ENCODE assay signal across 27 cellular contexts in the genomic region with DNA sequence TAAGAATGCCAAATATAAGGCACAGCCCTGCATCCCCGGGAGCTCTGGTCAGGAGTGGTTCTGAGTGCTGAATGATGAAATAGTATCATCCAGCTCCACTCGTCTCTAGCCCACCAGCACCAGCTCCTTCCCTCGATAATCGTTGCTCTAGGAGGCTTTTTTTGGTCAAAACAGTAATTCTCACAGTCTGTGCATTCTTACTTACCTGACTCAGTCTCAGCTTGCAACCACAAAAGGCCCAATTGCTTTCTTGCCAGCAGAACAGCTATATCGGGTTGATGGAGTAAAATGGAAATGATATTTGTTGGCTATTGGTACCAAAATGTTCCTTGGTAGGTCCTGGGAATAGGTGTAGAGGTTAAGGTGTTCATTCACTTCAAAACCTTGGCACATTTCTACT.
"Had no signal": no experiment of that assay in that cellular context is flagged by ENCODE, and none has a peak within 500 bp of the region (broad histone marks: within the 10 kb centered on the region; RNA-seq: fewer than 3 reads in every experiment).

No MANE protein-coding gene starts in this region.

- FAIRE-seq: islet of Langerhans, kidney, pancreas, small intestine had no signal

- H3K27ac ChIP-seq: left ventricle myocardium inferior, pancreas, prostate gland, sigmoid colon, tibial nerve, uterus had no signal

- H3K27ac Mint-ChIP-seq: immature natural killer cell; nephron; stimulated activated effector memory CD8-positive, alpha-beta T cell treated with anti-CD3 and anti-CD28 coated beads, Interleukin-12 subunit alpha, Interleukin-12 subunit beta, amount 100 ng/mL, for 72 hours; stimulated activated naive CD8-positive, alpha-beta T cell treated with anti-CD3 and anti-CD28 coated beads, Interleukin-15, Interleukin-2, amounts not matched to agents 100 ng/mL and 50 ng/mL, for 24 hours; type B pancreatic cell had no signal

- ATAC-seq: mucosa of descending colon; naive thymus-derived CD4-positive, alpha-beta T cell; pancreas; right cardiac atrium; stimulated activated effector memory CD8-positive, alpha-beta T cell treated with anti-CD3 and anti-CD28 coated beads, Interleukin-12 subunit alpha, Interleukin-12 subunit beta, amount 100 ng/mL, for 72 hours had no signal

- H3K27me3 ChIP-seq: pancreas, sigmoid colon, tibial nerve, uterus had no signal

- H3K4me3 Mint-ChIP-seq: immature natural killer cell; naive thymus-derived CD4-positive, alpha-beta T cell; nephron; neural crest cell; stimulated activated effector memory CD8-positive, alpha-beta T cell treated with anti-CD3 and anti-CD28 coated beads, Interleukin-12 subunit alpha, Interleukin-12 subunit beta, amount 100 ng/mL, for 72 hours; stimulated activated naive CD8-positive, alpha-beta T cell treated with anti-CD3 and anti-CD28 coated beads, Interleukin-15, Interleukin-2, amounts not matched to agents 100 ng/mL and 50 ng/mL, for 24 hours; type B pancreatic cell had no signal

- H3K9me3 ChIP-seq: left ventricle myocardium inferior, mucosa of descending colon, pancreas, prostate gland, sigmoid colon, tibial nerve, uterus had no signal

- H3K36me3 ChIP-seq: left ventricle myocardium inferior, pancreas, prostate gland, sigmoid colon, tibial nerve, uterus had no signal

- H3K27me3 Mint-ChIP-seq: stimulated activated naive CD8-positive, alpha-beta T cell treated with anti-CD3 and anti-CD28 coated beads, Interleukin-15, Interleukin-2, amounts not matched to agents 100 ng/mL and 50 ng/mL, for 24 hours; type B pancreatic cell had no signal

- H3K4me1 Mint-ChIP-seq: immature natural killer cell; nephron; stimulated activated effector memory CD8-positive, alpha-beta T cell treated with anti-CD3 and anti-CD28 coated beads, Interleukin-12 subunit alpha, Interleukin-12 subunit beta, amount 100 ng/mL, for 72 hours had no signal

- H3K36me3 Mint-ChIP-seq: immature natural killer cell; naive thymus-derived CD4-positive, alpha-beta T cell; stimulated activated effector memory CD8-positive, alpha-beta T cell treated with anti-CD3 and anti-CD28 coated beads, Interleukin-12 subunit alpha, Interleukin-12 subunit beta, amount 100 ng/mL, for 72 hours; type B pancreatic cell had no signal

- H3K4me3 ChIP-seq: left ventricle myocardium inferior, lung, mucosa of descending colon, pancreas, prostate gland, sigmoid colon, tibial nerve, uterus had no signal

- H3K9me3 Mint-ChIP-seq: nephron; neural crest cell; stimulated activated effector memory CD8-positive, alpha-beta T cell treated with anti-CD3 and anti-CD28 coated beads, Interleukin-12 subunit alpha, Interleukin-12 subunit beta, amount 100 ng/mL, for 72 hours; stimulated activated naive CD8-positive, alpha-beta T cell treated with anti-CD3 and anti-CD28 coated beads, Interleukin-15, Interleukin-2, amounts not matched to agents 100 ng/mL and 50 ng/mL, for 24 hours; type B pancreatic cell had no signal

- H3K4me1 ChIP-seq: pancreas, prostate gland, sigmoid colon, tibial nerve, uterus had no signal

- DNase-seq: hypothalamus; immature natural killer cell; kidney; left ventricle myocardium inferior; midbrain; mucosa of descending colon; naive thymus-derived CD4-positive, alpha-beta T cell; nucleus accumbens; pancreas; posterior cingulate gyrus; retina; right cardiac atrium; sigmoid colon; small intestine; stimulated activated CD4-positive, alpha-beta T cell treated with anti-CD3 and anti-CD28 coated beads, Interleukin-12 subunit alpha, Interleukin-12 subunit beta, amount 100 ng/mL, for 4 hours; stimulated activated CD4-positive, alpha-beta T cell treated with anti-CD3 and anti-CD28 coated beads, Interleukin-4, amount 100 ng/mL, for 24 hours; stimulated activated naive CD4-positive, alpha-beta T cell; uterus had no signal
